8 cellular contexts compared by ENCODE assay signal in genomic region chr4:71186257-71186565, GRCh38.
A peak's percentile ranks its signal among the peaks of the same experiment; 100 is the strongest.
DNase-seq lines count a peak whose midpoint lies in the region; ATAC-seq, FAIRE-seq and TF ChIP-seq lines count a peak whose summit lies in the region.

No MANE protein-coding gene starts in this region.

- TF ChIP-seq EP300 in A549 (IDR thresholded peaks at IDR 0.05), result no peak

- peaks cover 11 to 28% (median 25%) of the 10 kb centered on the region in 4 donors for H3K4me1 Mint-ChIP-seq in naive thymus-derived CD8-positive, alpha-beta T cell

- TF ChIP-seq CTCF in A549 (IDR thresholded peaks at IDR 0.05) (no peak), dorsolateral prefrontal cortex (IDR thresholded peaks at IDR 0.05 in 54 of 56, conservative IDR thresholded peaks at IDR 0.05 in 2 of 56; ENCODE audit: low read depth in 1 of 56, partially characterized antibody in 56 of 56) (no peak)

- DNase-seq in A549 (ENCODE audit: low read depth in 1 of 2, low spot score in 1 of 2) (no peak), dorsolateral prefrontal cortex (no peak), MV-4-11 (lab: John Stamatoyannopoulos, UW) (no peak)
- no peak for DNase-seq in Jurkat, Clone E6-1 (ENCODE audit: low read depth, low spot score)
- DNase-seq in naive thymus-derived CD8-positive, alpha-beta T cell, result peak in 1 of 10 donors; percentile 10
- no peak for DNase-seq in activated effector memory CD4-positive, alpha-beta T cell treated with Interleukin-2 at 50 U/mL for 16 hours

- peaks cover 24 to 60% (median 36%) of the 10 kb centered on the region in 5 donors for H3K27me3 Mint-ChIP-seq in naive thymus-derived CD8-positive, alpha-beta T cell

- peak overlapping the region in 1 of 10 donors; percentile 56 for H3K27ac Mint-ChIP-seq in naive thymus-derived CD8-positive, alpha-beta T cell

- H3K27me3 ChIP-seq in dorsolateral prefrontal cortex, result peaks cover 0 to 8% (median 0%) of the 10 kb centered on the region in 45 donors

- no peak for TF ChIP-seq POLR2A in A549 (IDR thresholded peaks at IDR 0.05; ENCODE audit: low read length)

- intact Hi-C loops in dorsolateral prefrontal cortex (cut with DNase I), result loop anchor here (5.0 kb wide), 2 partner anchors 41 to 526 kb away; no protein-coding TSS in a partner anchor

- ATAC-seq in A549 (no peak), GM18498 (IDR thresholded peaks at IDR 0.05; ENCODE audit: unreplicated experiment) (no peak), HG03108 (IDR thresholded peaks at IDR 0.05; ENCODE audit: unreplicated experiment) (no peak)
- ATAC-seq in naive thymus-derived CD8-positive, alpha-beta T cell, result peak in 1 of 2 donors; percentile 3

- POLR2A ChIA-PET in A549 (lab: Yijun Ruan, JAX), result no interaction called here
- POLR2A ChIA-PET in naive thymus-derived CD8-positive, alpha-beta T cell (lab: Charles Lee), result no interaction called here

- no peaks in the 10 kb centered on the region for H3K36me3 Mint-ChIP-seq in naive thymus-derived CD8-positive, alpha-beta T cell

- 1% methylated on average over 6 of the region's 11 CpGs for WGBS in A549 (ENCODE audit: missing lambda C conversion rate)

- H3K9me3 ChIP-seq in A549, result no peaks in the 10 kb centered on the region

- TF ChIP-seq RAD21 in A549 (conservative IDR thresholded peaks at IDR 0.05 in 1 of 2, IDR thresholded peaks at IDR 0.05 in 1 of 2), result no peak

- H3K4me3 ChIP-seq in A549 (peak overlapping the region; percentile 89), dorsolateral prefrontal cortex (peak overlapping the region; percentile 43 to 89 (median 73))
- peak overlapping the region; percentile 74 for H3K4me3 ChIP-seq in Jurkat, Clone E6-1 (ENCODE audit: low read length)

- peak overlapping the region; percentile 79 to 91; a peak in 4 of 6 replicates for H3K27ac ChIP-seq in A549
- peak overlapping the region in 22 of 59 donors; percentile 12 to 83 (median 57) for H3K27ac ChIP-seq in dorsolateral prefrontal cortex

- H3K4me1 ChIP-seq in A549, result peaks cover 9% of the 10 kb centered on the region; the same call in 1 of the 3 replicates

- H3K4me3 Mint-ChIP-seq in naive thymus-derived CD8-positive, alpha-beta T cell, result peak overlapping the region; percentile 77 to 92 (median 90)

- H3K4me2 ChIP-seq in A549, result peak overlapping the region; percentile 89

- CTCF ChIA-PET in A549 (lab: Yijun Ruan, JAX), result no interaction called here

- no peak for FAIRE-seq in A549 (lab: Jason Lieb, UNC)

- no peaks in the 10 kb centered on the region for H3K9me3 Mint-ChIP-seq in naive thymus-derived CD8-positive, alpha-beta T cell

TF ChIP-seq in A549, 52 proteins besides CTCF, POLR2A, EP300 and RAD21:
- TF ChIP-seq CBX8 (IDR thresholded peaks at IDR 0.05) (no peak), FOSL2 (IDR thresholded peaks at IDR 0.05) (no peak), FOSL2 (CRISPR knock-in tag; IDR thresholded peaks at IDR 0.05) (no peak), JUNB (IDR thresholded peaks at IDR 0.05) (no peak), ZFP36 (IDR thresholded peaks at IDR 0.05; ENCODE audit: borderline replicate concordance, partially characterized antibody) (no peak), HOXA7 (CRISPR knock-in tag; IDR thresholded peaks at IDR 0.05) (no peak), NFE2L2 (conservative IDR thresholded peaks at IDR 0.05; ENCODE audit: low read length) (no peak), JUN (IDR thresholded peaks at IDR 0.05) (no peak), HDAC2 (IDR thresholded peaks at IDR 0.05) (no peak), ZSCAN20 (CRISPR knock-in tag; IDR thresholded peaks at IDR 0.05) (no peak), HES2 (IDR thresholded peaks at IDR 0.05) (no peak), ATOH8 (CRISPR knock-in tag; IDR thresholded peaks at IDR 0.05; ENCODE audit: low read depth) (no peak), POLR2AphosphoS2 (conservative IDR thresholded peaks at IDR 0.05; ENCODE audit: low read length) (no peak), NR3C1 (IDR thresholded peaks at IDR 0.05) (no peak), GATA3 (IDR thresholded peaks at IDR 0.05; ENCODE audit: borderline replicate concordance) (no peak), ESRRA (IDR thresholded peaks at IDR 0.05; ENCODE audit: borderline replicate concordance, low read length) (no peak), E2F6 (IDR thresholded peaks at IDR 0.05; ENCODE audit: borderline replicate concordance, low read depth) (no peak)
